12 cellular contexts compared by ENCODE assay signal in the genomic region with DNA sequence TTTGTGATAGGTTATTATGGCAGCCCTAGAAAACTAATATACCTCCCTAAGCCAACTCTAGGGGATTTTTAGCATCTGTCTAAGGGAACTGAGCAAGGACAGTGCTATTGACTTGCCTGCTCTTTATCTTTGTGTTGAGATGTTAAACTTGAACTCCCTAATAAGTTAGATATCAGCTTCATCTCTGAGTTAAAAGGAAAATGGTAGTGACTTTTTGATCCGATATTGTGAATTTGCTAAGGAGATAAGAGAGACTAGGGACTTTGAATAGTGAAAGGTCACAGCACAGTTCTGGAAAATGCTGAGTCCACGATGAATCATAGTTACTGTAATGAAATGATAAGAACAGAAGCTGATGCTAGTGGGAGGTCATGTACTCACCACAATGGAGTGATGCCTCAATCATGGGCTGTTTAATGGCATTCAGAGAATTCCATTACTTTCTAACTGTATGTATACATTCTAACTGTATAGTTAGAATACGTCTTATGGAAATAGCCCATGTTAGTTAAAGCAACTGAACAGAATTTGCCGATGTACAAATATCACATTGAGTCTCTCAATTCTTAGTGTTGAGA.
DNase-seq lines count a peak whose midpoint lies in the region; ATAC-seq and TF ChIP-seq lines count a peak whose summit lies in the region.
"Had no signal": no experiment of that assay in that cellular context is flagged by ENCODE, and none has a peak within 500 bp of the region (broad histone marks: within the 10 kb centered on the region; RNA-seq: fewer than 3 reads in every experiment).

No MANE protein-coding gene starts in this region.

- no peak overlapping the region for H3K27ac ChIP-seq in OCI-LY3 (ENCODE audit: low read length)
- H3K27ac ChIP-seq: spleen had no signal

- no peaks in the 10 kb centered on the region for H3K27me3 ChIP-seq in OCI-LY3 (ENCODE audit: low read depth, low read length)
- H3K27me3 ChIP-seq: spleen had no signal

- TF ChIP-seq CTCF in OCI-LY3 (IDR thresholded peaks at IDR 0.05; ENCODE audit: low read depth, low read length) (no peak), choroid plexus epithelial cell (conservative IDR thresholded peaks at IDR 0.05; ENCODE audit: low read depth, low read length) (no peak)

- no peak overlapping the region for H3K4me2 ChIP-seq in OCI-LY3 (ENCODE audit: low read length)

- no peak for ATAC-seq in HG02763 (IDR thresholded peaks at IDR 0.05; ENCODE audit: unreplicated experiment)

- no peaks in the 10 kb centered on the region for H3K4me1 ChIP-seq in OCI-LY3 (ENCODE audit: low read length)
- H3K4me1 ChIP-seq: spleen had no signal

- H2AFZ ChIP-seq in OCI-LY3 (ENCODE audit: low read depth, low read length) = peak overlapping the region; percentile 48

- H3K9me3 ChIP-seq in OCI-LY3 (ENCODE audit: insufficient read depth, low read length) = no peaks in the 10 kb centered on the region
- H3K9me3 ChIP-seq: spleen had no signal

- no peaks in the 10 kb centered on the region for H4K20me1 ChIP-seq in OCI-LY3 (ENCODE audit: insufficient read depth, low read length)

- no peak overlapping the region for H3K9ac ChIP-seq in OCI-LY3 (ENCODE audit: low read length)

- H3K4me3 ChIP-seq in OCI-LY3 (ENCODE audit: low read length) (no peak overlapping the region), choroid plexus epithelial cell (ENCODE audit: low read depth, low read length) (no peak overlapping the region)
- H3K4me3 ChIP-seq: spleen had no signal

- H3K79me2 ChIP-seq in OCI-LY3 (ENCODE audit: low read length) = no peaks in the 10 kb centered on the region

- H3K36me3 ChIP-seq in OCI-LY3 (replicated peaks; ENCODE audit: low read depth, low read length) = no peaks in the 10 kb centered on the region
- H3K36me3 ChIP-seq: spleen had no signal

- DNase-seq in GM03348 (ENCODE audit: low spot score) (peak; percentile 35), choroid plexus epithelial cell (ENCODE audit: low read depth) (peak; percentile 79), myocyte (ENCODE audit: low read depth) (peak; percentile 8), SW480 (ENCODE audit: low spot score) (no peak), RPMI8226 (no peak), NCI-H2227 (lab: John Stamatoyannopoulos, UW; ENCODE audit: unreplicated experiment) (no peak)
- DNase-seq: activated CD4-positive, alpha-beta T cell treated with anti-CD3 and anti-CD28 coated beads, Interleukin-2, amount 10 ng/mL, durations not matched to agents 24 days and 14 days; activated effector memory CD4-positive, alpha-beta T cell treated with anti-CD3 and anti-CD28 coated beads, Interleukin-2, amount 50 U/mL, for 16 hours; NCI-H1694; spleen had no signal

Comparison
In these comparisons a context has a peak if more than half of its experiments do, and no peak if none do; other contexts are left out.
1. DNase-seq: peak in GM03348 (single experiment), choroid plexus epithelial cell (single experiment) and myocyte (single experiment); none in SW480 (single experiment), RPMI8226 (single experiment) and NCI-H2227 (single experiment).